ENCODE assay signal across 24 cellular contexts in genomic region chr11:45169310-45170072, GRCh38. TPM values are rescaled to one million over a fixed set of nuclear protein-coding genes. Genes with fewer than 3 reads are reported as not detected.
DNase-seq lines count a peak whose midpoint lies in the region; ATAC-seq, FAIRE-seq and TF ChIP-seq lines count a peak whose summit lies in the region.
"Had no signal": no experiment of that assay in that cellular context is flagged by ENCODE, and none has a peak within 500 bp of the region (broad histone marks: within the 10 kb centered on the region; RNA-seq: fewer than 3 reads in every experiment).

No MANE protein-coding gene starts in this region.

- no peaks in the 10 kb centered on the region for H3K9me3 Mint-ChIP-seq in activated T-cell treated with anti-CD3 and anti-CD28 coated beads, Interleukin-2, amount 50 U/mL, for 4 hours
- H3K9me3 Mint-ChIP-seq: activated naive CD4-positive, alpha-beta T cell treated with anti-CD3 and anti-CD28 coated beads, Interleukin-2, amount 10 ng/mL, durations not matched to agents 7 days and 5 days; CD8-positive, alpha-beta T cell; mesothelial cell of epicardium; natural killer cell treated with Interleukin-12 subunit alpha and Interleukin-12 subunit beta and Interleukin-15 and Interleukin-18, amount 100 ng/mL, for 72 hours; T-helper 1 cell treated with Interleukin-12 subunit alpha and Interleukin-12 subunit beta and Interleukin-4 antibody, amounts not matched to agents 30 μg/mL and 1 μg/mL, for 36 hours had no signal

- H3K4me1 Mint-ChIP-seq in activated T-cell treated with anti-CD3 and anti-CD28 coated beads, Interleukin-2, amount 50 U/mL, for 4 hours (ENCODE audit: low read depth) = peaks cover 4% of the 10 kb centered on the region
- H3K4me1 Mint-ChIP-seq: activated naive CD4-positive, alpha-beta T cell treated with anti-CD3 and anti-CD28 coated beads, Interleukin-2, amount 10 ng/mL, durations not matched to agents 7 days and 5 days had no signal

- DNase-seq in activated T-cell treated with anti-CD3 and anti-CD28 coated beads, Interleukin-2, amount 50 U/mL, for 4 hours = no peak
- no peak for DNase-seq in activated T-cell treated with anti-CD3 and anti-CD28 coated beads for 4 hours
- DNase-seq in LHCN-M2 (ENCODE audit: low read depth) = peak; percentile 30
- peak; percentile 81 for DNase-seq in amniotic epithelial cell (ENCODE audit: low read depth)
- DNase-seq in renal cortical epithelial cell (ENCODE audit: low read depth) = peak; percentile 53
- DNase-seq in coronary artery (ENCODE audit: low spot score) = no peak
- DNase-seq in HTR-8/SVneo (ENCODE audit: insufficient read length, low spot score) = no peak
- DNase-seq: activated naive CD4-positive, alpha-beta T cell treated with anti-CD3 and anti-CD28 coated beads, Interleukin-2, amount 10 ng/mL, durations not matched to agents 7 days and 5 days; CD8-positive, alpha-beta T cell; head of caudate nucleus; NCI-H1048; NCI-H2171; stimulated activated CD4-positive, alpha-beta T cell treated with anti-CD3 and anti-CD28 coated beads, Interleukin-1b, Interleukin-23, amount 100 ng/mL, for 48 hours; stimulated activated naive B cell treated with anti-CD40 and anti-IgM and Interleukin-4, amounts not matched to agents 10 μg/mL and 1 μg/mL and 100 μg/mL, for 72 hours had no signal

- H3K27me3 Mint-ChIP-seq in activated T-cell treated with anti-CD3 and anti-CD28 coated beads, Interleukin-2, amount 50 U/mL, for 4 hours (ENCODE audit: low read depth) = no peaks in the 10 kb centered on the region
- H3K27me3 Mint-ChIP-seq: natural killer cell treated with Interleukin-12 subunit alpha and Interleukin-12 subunit beta and Interleukin-15 and Interleukin-18, amount 100 ng/mL, for 72 hours; stimulated activated naive B cell treated with anti-CD40 and anti-IgM and Interleukin-4, amounts not matched to agents 10 μg/mL and 1 μg/mL and 100 μg/mL, for 72 hours had no signal

- no peak for FAIRE-seq in HTR-8/SVneo (lab: Jason Lieb, UNC)
- FAIRE-seq: colon had no signal

- H3K27ac ChIP-seq in coronary artery = no peak overlapping the region
- H3K27ac ChIP-seq: HL-60, SJSA1, VCaP had no signal

- peak; percentile 70 to 78 for ATAC-seq in activated T-cell treated with anti-CD3 and anti-CD28 coated beads, Interleukin-2, amount 50 U/mL, for 4 hours
- ATAC-seq: CD8-positive, alpha-beta T cell; left lobe of liver; Panc1; stimulated activated naive B cell treated with anti-CD40 and anti-IgM and Interleukin-4, amounts not matched to agents 10 μg/mL and 1 μg/mL and 100 μg/mL, for 72 hours had no signal

- TF ChIP-seq CTCF in coronary artery (IDR thresholded peaks at IDR 0.05) = no peak

- peaks cover 5% of the 10 kb centered on the region for H3K36me3 Mint-ChIP-seq in activated T-cell treated with anti-CD3 and anti-CD28 coated beads, Interleukin-2, amount 50 U/mL, for 4 hours (ENCODE audit: insufficient read depth)
- H3K36me3 Mint-ChIP-seq: activated naive CD4-positive, alpha-beta T cell treated with anti-CD3 and anti-CD28 coated beads, Interleukin-2, amount 10 ng/mL, durations not matched to agents 7 days and 5 days; CD8-positive, alpha-beta T cell; mesothelial cell of epicardium; natural killer cell treated with Interleukin-12 subunit alpha and Interleukin-12 subunit beta and Interleukin-15 and Interleukin-18, amount 100 ng/mL, for 72 hours had no signal

- H3K4me3 Mint-ChIP-seq in activated T-cell treated with anti-CD3 and anti-CD28 coated beads, Interleukin-2, amount 50 U/mL, for 4 hours = no peak overlapping the region
- H3K4me3 Mint-ChIP-seq: activated naive CD4-positive, alpha-beta T cell treated with anti-CD3 and anti-CD28 coated beads, Interleukin-2, amount 10 ng/mL, durations not matched to agents 7 days and 5 days; CD8-positive, alpha-beta T cell; mesothelial cell of epicardium; natural killer cell treated with Interleukin-12 subunit alpha and Interleukin-12 subunit beta and Interleukin-15 and Interleukin-18, amount 100 ng/mL, for 72 hours; T-helper 1 cell treated with Interleukin-12 subunit alpha and Interleukin-12 subunit beta and Interleukin-4 antibody, amounts not matched to agents 30 μg/mL and 1 μg/mL, for 36 hours had no signal

- H3K4me3 ChIP-seq in coronary artery = no peak overlapping the region
- H3K4me3 ChIP-seq: SJSA1, thyroid gland had no signal

RNA-seq across cellular contexts. Expression of gene PRDM11, which starts 23.1 kb away (rescaled TPM):
- 1 to 10 TPM; 6.0 to 8.5 (median 6.8) TPM for total RNA-seq in activated T-cell treated with anti-CD3 and anti-CD28 coated beads, Interleukin-2, amount 50 U/mL, for 4 hours
- total RNA-seq in LHCN-M2 (2014; rRNA removed) (3.8 and 4.6 TPM in 2 replicates), renal cortical epithelial cell (2.3 and 10.1 TPM in 2 replicates)
- 4.5 TPM for polyA plus RNA-seq in LHCN-M2 (2012)

Comparison
In these comparisons a context has a peak if more than half of its experiments do, and no peak if none do; other contexts are left out.
1. DNase-seq: peak in LHCN-M2 (single experiment), amniotic epithelial cell (single experiment) and renal cortical epithelial cell (single experiment); none in activated T-cell treated with anti-CD3 and anti-CD28 coated beads, Interleukin-2, amount 50 U/mL, for 4 hours (single experiment), activated T-cell treated with anti-CD3 and anti-CD28 coated beads for 4 hours (single experiment), coronary artery (single experiment) and HTR-8/SVneo (single experiment).